1 cellular context compared by ENCODE assay signal in the genomic region with DNA sequence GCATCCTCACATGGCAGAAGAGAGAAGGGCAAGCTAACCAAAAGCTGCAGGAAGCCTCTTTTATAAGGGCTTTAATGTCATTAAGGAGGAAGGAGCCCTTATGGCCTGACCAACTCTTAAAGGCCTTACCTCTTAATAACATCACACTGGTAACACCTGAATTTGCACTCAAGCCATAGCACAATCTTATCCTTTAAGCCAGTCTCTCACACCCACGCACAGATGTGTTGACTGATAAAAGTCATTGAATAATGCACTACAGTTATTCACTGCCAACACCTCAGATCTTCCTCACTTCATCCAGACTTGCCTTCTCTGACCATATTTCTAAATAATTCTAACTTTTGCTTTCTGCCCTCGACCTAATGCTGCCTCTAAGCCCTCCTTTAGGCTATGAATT.
A peak's percentile ranks its signal among the peaks of the same experiment; 100 is the strongest.
TF ChIP-seq lines count a peak whose summit lies in the region.

No MANE protein-coding gene starts in this region.

TF ChIP-seq in K562, 482 proteins besides CTCF, POLR2A, EP300 and RAD21 (continued from another document):
- no peak for TF ChIP-seq DMBX1 (CRISPR knock-in tag; IDR thresholded peaks at IDR 0.05; ENCODE audit: borderline replicate concordance)
- TF ChIP-seq, protein P1, sequence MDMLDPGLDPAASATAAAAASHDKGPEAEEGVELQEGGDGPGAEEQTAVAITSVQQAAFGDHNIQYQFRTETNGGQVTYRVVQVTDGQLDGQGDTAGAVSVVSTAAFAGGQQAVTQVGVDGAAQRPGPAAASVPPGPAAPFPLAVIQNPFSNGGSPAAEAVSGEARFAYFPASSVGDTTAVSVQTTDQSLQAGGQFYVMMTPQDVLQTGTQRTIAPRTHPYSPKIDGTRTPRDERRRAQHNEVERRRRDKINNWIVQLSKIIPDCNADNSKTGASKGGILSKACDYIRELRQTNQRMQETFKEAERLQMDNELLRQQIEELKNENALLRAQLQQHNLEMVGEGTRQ (CRISPR knock-in tag; IDR thresholded peaks at IDR 0.05): no peak
- no peak for TF ChIP-seq STAT5B (CRISPR knock-in tag; IDR thresholded peaks at IDR 0.05)
- TF ChIP-seq ZNF785 (CRISPR knock-in tag; IDR thresholded peaks at IDR 0.05): no peak
- TF ChIP-seq SIN3A (IDR thresholded peaks at IDR 0.05; ENCODE audit: borderline replicate concordance in 2 of 2, control insufficient read depth in 1 of 2, low read depth in 2 of 2, low read length in 2 of 2): no peak
- TF ChIP-seq KDM2B (CRISPR knock-in tag; IDR thresholded peaks at IDR 0.05): no peak
- TF ChIP-seq, protein P2, sequence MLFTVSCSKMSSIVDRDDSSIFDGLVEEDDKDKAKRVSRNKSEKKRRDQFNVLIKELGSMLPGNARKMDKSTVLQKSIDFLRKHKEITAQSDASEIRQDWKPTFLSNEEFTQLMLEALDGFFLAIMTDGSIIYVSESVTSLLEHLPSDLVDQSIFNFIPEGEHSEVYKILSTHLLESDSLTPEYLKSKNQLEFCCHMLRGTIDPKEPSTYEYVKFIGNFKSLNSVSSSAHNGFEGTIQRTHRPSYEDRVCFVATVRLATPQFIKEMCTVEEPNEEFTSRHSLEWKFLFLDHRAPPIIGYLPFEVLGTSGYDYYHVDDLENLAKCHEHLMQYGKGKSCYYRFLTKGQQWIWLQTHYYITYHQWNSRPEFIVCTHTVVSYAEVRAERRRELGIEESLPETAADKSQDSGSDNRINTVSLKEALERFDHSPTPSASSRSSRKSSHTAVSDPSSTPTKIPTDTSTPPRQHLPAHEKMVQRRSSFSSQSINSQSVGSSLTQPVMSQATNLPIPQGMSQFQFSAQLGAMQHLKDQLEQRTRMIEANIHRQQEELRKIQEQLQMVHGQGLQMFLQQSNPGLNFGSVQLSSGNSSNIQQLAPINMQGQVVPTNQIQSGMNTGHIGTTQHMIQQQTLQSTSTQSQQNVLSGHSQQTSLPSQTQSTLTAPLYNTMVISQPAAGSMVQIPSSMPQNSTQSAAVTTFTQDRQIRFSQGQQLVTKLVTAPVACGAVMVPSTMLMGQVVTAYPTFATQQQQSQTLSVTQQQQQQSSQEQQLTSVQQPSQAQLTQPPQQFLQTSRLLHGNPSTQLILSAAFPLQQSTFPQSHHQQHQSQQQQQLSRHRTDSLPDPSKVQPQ (CRISPR knock-in tag; IDR thresholded peaks at IDR 0.05; ENCODE audit: borderline replicate concordance): no peak
- no peak for TF ChIP-seq EWSR1 (IDR thresholded peaks at IDR 0.05; ENCODE audit: borderline replicate concordance, low read depth, partially characterized antibody)
- TF ChIP-seq POLR2H (tag; IDR thresholded peaks at IDR 0.05; ENCODE audit: low read depth): no peak
- no peak for TF ChIP-seq ZNF655 (CRISPR knock-in tag; IDR thresholded peaks at IDR 0.05)
- TF ChIP-seq, protein P3, sequence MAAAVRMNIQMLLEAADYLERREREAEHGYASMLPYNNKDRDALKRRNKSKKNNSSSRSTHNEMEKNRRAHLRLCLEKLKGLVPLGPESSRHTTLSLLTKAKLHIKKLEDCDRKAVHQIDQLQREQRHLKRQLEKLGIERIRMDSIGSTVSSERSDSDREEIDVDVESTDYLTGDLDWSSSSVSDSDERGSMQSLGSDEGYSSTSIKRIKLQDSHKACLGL (CRISPR knock-in tag; IDR thresholded peaks at IDR 0.05; ENCODE audit: borderline replicate concordance, poor library complexity, severe bottlenecking): no peak
- TF ChIP-seq ETV5 (CRISPR knock-in tag; IDR thresholded peaks at IDR 0.05; ENCODE audit: low read depth): no peak
- no peak for TF ChIP-seq PPARD (CRISPR knock-in tag; IDR thresholded peaks at IDR 0.05)
- no peak for TF ChIP-seq HBP1 (CRISPR knock-in tag; IDR thresholded peaks at IDR 0.05)
- no peak for TF ChIP-seq ZNF140 (CRISPR knock-in tag; IDR thresholded peaks at IDR 0.05)
- TF ChIP-seq PURB (CRISPR knock-in tag; IDR thresholded peaks at IDR 0.05; ENCODE audit: low read depth): no peak
- no peak for TF ChIP-seq KLF6 (CRISPR knock-in tag; IDR thresholded peaks at IDR 0.05; ENCODE audit: borderline replicate concordance)
- TF ChIP-seq ZNF668 (CRISPR knock-in tag; IDR thresholded peaks at IDR 0.05): no peak
- TF ChIP-seq, protein P4, sequence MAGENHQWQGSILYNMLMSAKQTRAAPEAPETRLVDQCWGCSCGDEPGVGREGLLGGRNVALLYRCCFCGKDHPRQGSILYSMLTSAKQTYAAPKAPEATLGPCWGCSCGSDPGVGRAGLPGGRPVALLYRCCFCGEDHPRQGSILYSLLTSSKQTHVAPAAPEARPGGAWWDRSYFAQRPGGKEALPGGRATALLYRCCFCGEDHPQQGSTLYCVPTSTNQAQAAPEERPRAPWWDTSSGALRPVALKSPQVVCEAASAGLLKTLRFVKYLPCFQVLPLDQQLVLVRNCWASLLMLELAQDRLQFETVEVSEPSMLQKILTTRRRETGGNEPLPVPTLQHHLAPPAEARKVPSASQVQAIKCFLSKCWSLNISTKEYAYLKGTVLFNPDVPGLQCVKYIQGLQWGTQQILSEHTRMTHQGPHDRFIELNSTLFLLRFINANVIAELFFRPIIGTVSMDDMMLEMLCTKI (IDR thresholded peaks at IDR 0.05; ENCODE audit: partially characterized antibody): no peak
- TF ChIP-seq ZNF23 (CRISPR knock-in tag; IDR thresholded peaks at IDR 0.05): no peak
- TF ChIP-seq PHB (CRISPR knock-in tag; IDR thresholded peaks at IDR 0.05): no peak
- TF ChIP-seq ZEB2 (IDR thresholded peaks at IDR 0.05): 0 out of 2 replicates have a peak, but pooled peaks have one; percentile 50
